In the genomic region with DNA sequence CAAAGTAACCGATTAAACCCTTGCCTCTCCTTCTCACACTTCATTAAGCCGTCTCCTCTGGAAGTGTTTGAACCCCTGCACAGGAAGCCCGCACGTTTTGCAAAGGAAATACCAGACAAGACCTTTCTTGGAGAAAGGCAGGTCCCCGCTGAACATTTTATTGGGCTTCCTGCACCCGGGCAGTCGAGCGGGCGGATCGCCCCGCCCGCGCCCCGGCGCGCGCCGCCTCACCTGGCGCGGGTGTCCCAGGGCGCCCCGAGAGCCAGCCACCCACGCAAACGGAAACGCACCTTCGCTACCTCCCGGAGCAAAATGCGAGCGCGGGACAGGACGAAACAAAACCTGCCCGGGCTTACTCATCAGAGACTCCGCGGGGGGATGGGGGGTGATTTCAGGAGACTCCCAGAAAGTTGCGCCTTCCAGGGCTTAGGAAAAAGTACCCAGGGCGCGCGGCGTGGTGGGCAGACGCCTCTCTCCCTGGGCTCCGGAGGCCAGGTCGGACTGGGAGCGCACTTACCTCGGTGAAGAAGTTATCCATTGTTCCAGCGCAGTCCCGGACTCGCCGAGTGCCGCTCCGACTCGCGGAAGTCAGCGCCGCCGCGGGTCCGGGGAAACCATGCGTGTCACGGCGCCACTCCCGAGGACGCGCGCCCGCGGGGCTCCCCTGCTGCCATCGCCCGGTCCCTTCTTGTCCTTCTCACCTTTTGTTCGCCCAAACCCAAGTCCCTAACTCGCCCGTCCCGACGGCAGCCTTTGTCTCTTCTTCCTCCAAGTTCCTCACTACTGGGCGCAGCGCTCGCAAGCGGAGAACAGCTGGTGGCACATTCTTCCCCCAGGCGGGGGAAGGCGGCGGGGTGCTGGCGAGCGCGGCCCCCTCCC, we compare ENCODE assay signal across 8 cellular contexts. TPM values are rescaled to one million over a fixed set of nuclear protein-coding genes. Genes with fewer than 3 reads are reported as not detected.
DNase-seq lines count a peak whose midpoint lies in the region; ATAC-seq, FAIRE-seq and TF ChIP-seq lines count a peak whose summit lies in the region.

No MANE protein-coding gene starts in this region.

- peak overlapping the region in 1 of 3 donors; percentile 10 for H3K27ac Mint-ChIP-seq in CD4-positive, CD25-positive, alpha-beta regulatory T cell
- no peak overlapping the region for H3K27ac Mint-ChIP-seq in stimulated activated effector memory CD8-positive, alpha-beta T cell treated with anti-CD3 and anti-CD28 coated beads, Interleukin-12 subunit alpha, Interleukin-12 subunit beta, amount 100 ng/mL, for 72 hours

- FAIRE-seq in GM19239 (lab: Jason Lieb, UNC) = no peak

- H3K4me3 ChIP-seq in CD4-positive, CD25-positive, alpha-beta regulatory T cell (ENCODE audit: low read depth, low read length) = peak overlapping the region; percentile 38
- H3K4me3 ChIP-seq in SK-N-MC = peak overlapping the region; percentile 86
- H3K4me3 ChIP-seq in coronary artery = peak overlapping the region; percentile 92
- peak overlapping the region; percentile 82 for H3K4me3 ChIP-seq in lower leg skin (ENCODE audit: low read depth, poor library complexity, severe bottlenecking)

- H3K27me3 ChIP-seq in CD4-positive, CD25-positive, alpha-beta regulatory T cell (ENCODE audit: control insufficient read depth, insufficient read depth, low read length) = peaks cover 31% of the 10 kb centered on the region

- WGBS in lower leg skin, 2 donors = 0 to 1% methylated on average over 54 to 74 of the region's 83 CpGs

- TF ChIP-seq CTCF in coronary artery (IDR thresholded peaks at IDR 0.05) = no peak
- TF ChIP-seq CTCF in lower leg skin (IDR thresholded peaks at IDR 0.05) = no peak

- H3K36me3 Mint-ChIP-seq in CD4-positive, CD25-positive, alpha-beta regulatory T cell = no peaks in the 10 kb centered on the region
- H3K36me3 Mint-ChIP-seq in stimulated activated effector memory CD8-positive, alpha-beta T cell treated with anti-CD3 and anti-CD28 coated beads, Interleukin-12 subunit alpha, Interleukin-12 subunit beta, amount 100 ng/mL, for 72 hours = no peaks in the 10 kb centered on the region

- intact Hi-C loops in lower leg skin (cut with DNase I; ENCODE audit: low total_unique reads) = no loop called here

- H3K9ac ChIP-seq in SK-N-MC (ENCODE audit: insufficient read length) = peak overlapping the region; percentile 97

- no peak overlapping the region for H3K27ac ChIP-seq in CD4-positive, CD25-positive, alpha-beta regulatory T cell (ENCODE audit: insufficient read depth, low read length, poor library complexity, severe bottlenecking)
- H3K27ac ChIP-seq in SK-N-MC (peak overlapping the region; percentile 94), coronary artery (peak overlapping the region; percentile 41 to 79)

- DNase-seq in CD4-positive, CD25-positive, alpha-beta regulatory T cell = peak in 1 of 3 donors; percentile 16
- DNase-seq in GM19239 (ENCODE audit: insufficient read length, low spot score) (peak; percentile 42), SK-N-MC (ENCODE audit: low read depth, low spot score) (no peak), coronary artery (ENCODE audit: low spot score) (peak; percentile 82), lower leg skin (ENCODE audit: low spot score in 2 of 2) (peak; percentile 51 to 93), ecto neural progenitor cell (ENCODE audit: low spot score) (no peak)
- DNase-seq in stimulated activated effector memory CD8-positive, alpha-beta T cell treated with anti-CD3 and anti-CD28 coated beads, Interleukin-12 subunit alpha, Interleukin-12 subunit beta, amount 100 ng/mL, for 72 hours (ENCODE audit: low spot score in 2 of 2) = peak in 1 of 2 donors; percentile 50

- H3K27me3 Mint-ChIP-seq in CD4-positive, CD25-positive, alpha-beta regulatory T cell = peaks cover 50% of the 10 kb centered on the region

- TF ChIP-seq POLR2A in lower leg skin (IDR thresholded peaks at IDR 0.05) = peak in 1 of 2 donors; percentile 5

- H3K4me1 ChIP-seq in CD4-positive, CD25-positive, alpha-beta regulatory T cell (ENCODE audit: control insufficient read depth, insufficient read depth, low read length, poor library complexity, severe bottlenecking) = peaks cover 15% of the 10 kb centered on the region

- H3K9me3 ChIP-seq in CD4-positive, CD25-positive, alpha-beta regulatory T cell (ENCODE audit: control insufficient read depth in 2 of 2, low read length in 2 of 2) = no peaks in the 10 kb centered on the region
- H3K9me3 ChIP-seq in SK-N-MC (ENCODE audit: low read depth, low read length) = no peaks in the 10 kb centered on the region

- no peak for ATAC-seq in CD4-positive, CD25-positive, alpha-beta regulatory T cell (ENCODE audit: low read depth in 2 of 2)
- peak; percentile 32 for ATAC-seq in HG03442 (IDR thresholded peaks at IDR 0.05; ENCODE audit: unreplicated experiment)
- ATAC-seq in stimulated activated effector memory CD8-positive, alpha-beta T cell treated with anti-CD3 and anti-CD28 coated beads, Interleukin-12 subunit alpha, Interleukin-12 subunit beta, amount 100 ng/mL, for 72 hours = peak; percentile 48

- H3K4me1 Mint-ChIP-seq in CD4-positive, CD25-positive, alpha-beta regulatory T cell = peaks cover 0 to 27% (median 10%) of the 10 kb centered on the region in 4 donors
- peaks cover 5% of the 10 kb centered on the region for H3K4me1 Mint-ChIP-seq in stimulated activated effector memory CD8-positive, alpha-beta T cell treated with anti-CD3 and anti-CD28 coated beads, Interleukin-12 subunit alpha, Interleukin-12 subunit beta, amount 100 ng/mL, for 72 hours

- H3K4me3 Mint-ChIP-seq in CD4-positive, CD25-positive, alpha-beta regulatory T cell = peak overlapping the region in 3 of 4 donors; percentile 15 to 84 (median 73)
- H3K4me3 Mint-ChIP-seq in stimulated activated effector memory CD8-positive, alpha-beta T cell treated with anti-CD3 and anti-CD28 coated beads, Interleukin-12 subunit alpha, Interleukin-12 subunit beta, amount 100 ng/mL, for 72 hours = peak overlapping the region; percentile 49

- peaks cover 0 to 4% (median 0%) of the 10 kb centered on the region in 7 donors for H3K9me3 Mint-ChIP-seq in CD4-positive, CD25-positive, alpha-beta regulatory T cell
- no peaks in the 10 kb centered on the region for H3K9me3 Mint-ChIP-seq in stimulated activated effector memory CD8-positive, alpha-beta T cell treated with anti-CD3 and anti-CD28 coated beads, Interleukin-12 subunit alpha, Interleukin-12 subunit beta, amount 100 ng/mL, for 72 hours

- no peaks in the 10 kb centered on the region for H3K36me3 ChIP-seq in CD4-positive, CD25-positive, alpha-beta regulatory T cell (ENCODE audit: control insufficient read depth, insufficient read depth, low read length)
- H3K36me3 ChIP-seq in SK-N-MC (ENCODE audit: insufficient read depth, low read length) = peaks cover 32% of the 10 kb centered on the region

RNA-seq across cellular contexts. Expression of gene MYO10, which starts 0.6 kb away (rescaled TPM):
- 0.05 TPM for total RNA-seq in CD4-positive, CD25-positive, alpha-beta regulatory T cell
- polyA plus RNA-seq in CD4-positive, CD25-positive, alpha-beta regulatory T cell = under 1 TPM in 3 of 4 donors, not detected in 1; 0.01 to 0.03 (median 0.01) TPM
- total RNA-seq in lower leg skin = 10 to 100 TPM; 34.7 to 57.4 (median 47.3) TPM

Comparison
In these comparisons a context has a peak if more than half of its experiments do, and no peak if none do; other contexts are left out.
1. ATAC-seq: peak in HG03442 (single experiment) and stimulated activated effector memory CD8-positive, alpha-beta T cell treated with anti-CD3 and anti-CD28 coated beads, Interleukin-12 subunit alpha, Interleukin-12 subunit beta, amount 100 ng/mL, for 72 hours (single experiment); none in CD4-positive, CD25-positive, alpha-beta regulatory T cell (0 of 2).
2. DNase-seq: peak in GM19239 (single experiment), coronary artery (single experiment) and lower leg skin (2 of 2); none in SK-N-MC (single experiment) and ecto neural progenitor cell (single experiment).
3. H3K4me3 ChIP-seq: peak in every context shown above with its lines; median percentile 92 in coronary artery; 86 in SK-N-MC; 82 in lower leg skin; 38 in CD4-positive, CD25-positive, alpha-beta regulatory T cell.
4. RNA of gene MYO10, which starts 0.6 kb away (total RNA-seq): 34.7 to 57.4 TPM in lower leg skin; 0.05 TPM in CD4-positive, CD25-positive, alpha-beta regulatory T cell (single experiment); every median in the first group is over 10 times any median in the second.